Comparison of ENCODE assay signal across 13 cellular contexts in the genomic region with DNA sequence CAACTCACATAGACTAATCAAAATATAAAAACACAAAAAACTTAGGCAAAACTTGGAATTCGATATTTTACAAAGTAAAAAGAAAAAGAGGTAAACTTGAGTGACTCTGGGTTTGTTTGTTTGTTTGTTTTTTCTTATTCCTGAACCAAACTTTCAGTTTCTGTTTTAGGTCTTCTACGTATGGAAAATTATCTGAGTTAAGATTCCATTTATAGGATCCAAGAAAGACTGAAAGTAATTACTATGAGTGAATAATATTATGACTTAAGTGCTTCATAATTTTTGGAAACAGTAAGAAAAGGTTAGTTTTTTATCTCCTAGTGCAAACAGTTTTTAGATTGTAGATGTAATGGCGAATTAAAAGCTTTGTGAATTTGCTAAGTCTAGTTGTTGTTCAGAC. TPM values are rescaled to one million over a fixed set of nuclear protein-coding genes. Genes with fewer than 3 reads are reported as not detected.
DNase-seq lines count a peak whose midpoint lies in the region; ATAC-seq and TF ChIP-seq lines count a peak whose summit lies in the region.
"Had no signal": no experiment of that assay in that cellular context is flagged by ENCODE, and none has a peak within 500 bp of the region (broad histone marks: within the 10 kb centered on the region; RNA-seq: fewer than 3 reads in every experiment).

No MANE protein-coding gene starts in this region.

- TF ChIP-seq CTCF in MCF 10A (IDR thresholded peaks at IDR 0.05; ENCODE audit: unreplicated experiment) (no peak), mammary epithelial cell (conservative IDR thresholded peaks at IDR 0.05 in 1 of 2, IDR thresholded peaks at IDR 0.05 in 1 of 2; ENCODE audit: extremely low read depth in 1 of 2, insufficient read depth in 1 of 2, low read depth in 1 of 2, low read length in 2 of 2) (no peak), gastroesophageal sphincter (IDR thresholded peaks at IDR 0.05) (no peak), thoracic aorta (IDR thresholded peaks at IDR 0.05) (no peak)

- H3K36me3 ChIP-seq in mammary epithelial cell (ENCODE audit: insufficient read depth, low read length): no peaks in the 10 kb centered on the region
- no peaks in the 10 kb centered on the region for H3K36me3 ChIP-seq in gastroesophageal sphincter
- H3K36me3 ChIP-seq in thoracic aorta: no peaks in the 10 kb centered on the region
- H3K36me3 ChIP-seq: SJCRH30 had no signal

- in situ Hi-C loops in mammary epithelial cell (cut with MboI; ENCODE audit: low sequenced_read_pairs in 2 of 2): no loop called here

- peaks cover 7% of the 10 kb centered on the region for H3K4me1 Mint-ChIP-seq in MCF 10A (ENCODE audit: insufficient read depth, unreplicated experiment)
- peaks cover 49% of the 10 kb centered on the region for H3K4me1 Mint-ChIP-seq in T-helper 1 cell treated with Interleukin-12 subunit alpha and Interleukin-12 subunit beta and Interleukin-4 antibody, amounts not matched to agents 30 μg/mL and 1 μg/mL, for 36 hours (ENCODE audit: low read depth)

- no peak overlapping the region for H2AFZ ChIP-seq in mammary epithelial cell (ENCODE audit: low read depth, low read length)

- H3K4me2 ChIP-seq in mammary epithelial cell (ENCODE audit: insufficient read depth, low read depth, low read length): no peak overlapping the region

- TF ChIP-seq POLR2A in gastroesophageal sphincter (IDR thresholded peaks at IDR 0.05): no peak

- no peaks in the 10 kb centered on the region for H4K20me1 ChIP-seq in mammary epithelial cell (ENCODE audit: insufficient read depth, low read length)

- H3K27me3 ChIP-seq in mammary epithelial cell (ENCODE audit: insufficient read depth, low read length) (peaks cover 3% of the 10 kb centered on the region), gastroesophageal sphincter (no peaks in the 10 kb centered on the region), thoracic aorta (replicated peaks; ENCODE audit: insufficient read depth) (no peaks in the 10 kb centered on the region)
- H3K27me3 ChIP-seq: SJCRH30 had no signal

- POLR2A ChIA-PET in MCF 10A (lab: Yijun Ruan, JAX): interaction anchor here (1.0 to 1.9 kb wide), 2 partner anchors 10 to 13 kb away, joined by 4 to 7 read pairs; partner anchors contain the start of gene ST8SIA4

- no peaks in the 10 kb centered on the region for H3K27me3 Mint-ChIP-seq in MCF 10A (ENCODE audit: insufficient read depth, unreplicated experiment)
- H3K27me3 Mint-ChIP-seq in T-helper 1 cell treated with Interleukin-12 subunit alpha and Interleukin-12 subunit beta and Interleukin-4 antibody, amounts not matched to agents 30 μg/mL and 1 μg/mL, for 36 hours (ENCODE audit: low read depth): no peaks in the 10 kb centered on the region

- TF ChIP-seq EP300 in gastroesophageal sphincter (IDR thresholded peaks at IDR 0.05): no peak

- no peaks in the 10 kb centered on the region for H3K4me1 ChIP-seq in mammary epithelial cell (ENCODE audit: insufficient read depth, low read length)
- H3K4me1 ChIP-seq in gastroesophageal sphincter: no peaks in the 10 kb centered on the region
- H3K4me1 ChIP-seq in thoracic aorta (ENCODE audit: control insufficient read depth in 1 of 2, low read depth in 2 of 2): no peaks in the 10 kb centered on the region
- H3K4me1 ChIP-seq: SJCRH30 had no signal

- H3K4me3 ChIP-seq in mammary epithelial cell (replicated peaks in 1 of 3; ENCODE audit: insufficient read depth in 1 of 3, low read depth in 2 of 3, low read length in 3 of 3): no peak overlapping the region
- peak overlapping the region; percentile 1 to 17 for H3K4me3 ChIP-seq in gastroesophageal sphincter
- H3K4me3 ChIP-seq in thoracic aorta: peak overlapping the region; percentile 53
- H3K4me3 ChIP-seq: SJCRH30 had no signal

- WGBS in mammary epithelial cell (ENCODE audit: low coverage, missing lambda C conversion rate): 58% methylated on average over 3 of the region's 3 CpGs
- WGBS in gastroesophageal sphincter (ENCODE audit: low coverage in 1 of 2), 2 donors: 64 to 65% methylated on average over 3 of the region's 3 CpGs

- H3K4me3 Mint-ChIP-seq in MCF 10A (ENCODE audit: unreplicated experiment): peak overlapping the region; percentile 47
- peak overlapping the region; percentile 79 for H3K4me3 Mint-ChIP-seq in T-helper 1 cell treated with Interleukin-12 subunit alpha and Interleukin-12 subunit beta and Interleukin-4 antibody, amounts not matched to agents 30 μg/mL and 1 μg/mL, for 36 hours

- no peak for DNase-seq in MCF 10A (ENCODE audit: unreplicated experiment)
- no peak for DNase-seq in mammary epithelial cell
- no peak for DNase-seq in thoracic aorta (ENCODE audit: low spot score)
- no peak for DNase-seq in SKM-1 treated with dmso at 0.1 percent for 144 hours (lab: John Stamatoyannopoulos, UW; ENCODE audit: unreplicated experiment)
- DNase-seq in NCI-H226: no peak
- DNase-seq in activated CD8-positive, alpha-beta memory T cell treated with anti-CD3 and anti-CD28 coated beads for 24 hours: no peak
- DNase-seq: activated gamma-delta T cell; NCI-H1694 treated with DMSO at 0.1 percent for 48 hours; SJCRH30; stimulated activated CD4-positive, alpha-beta T cell treated with anti-CD3 and anti-CD28 coated beads, Interleukin-12 subunit alpha, Interleukin-12 subunit beta, amount 100 ng/mL, for 4 hours had no signal

- no TSS peak for BruUV-seq in MCF 10A (replicated peaks; lab: Mats Ljungman, UMichigan)
- no TSS peak for BruUV-seq in mammary epithelial cell (replicated peaks; lab: Mats Ljungman, UMichigan)

- H3K27ac Mint-ChIP-seq in MCF 10A (ENCODE audit: low read depth, unreplicated experiment): peak overlapping the region; percentile 85
- H3K27ac Mint-ChIP-seq in T-helper 1 cell treated with Interleukin-12 subunit alpha and Interleukin-12 subunit beta and Interleukin-4 antibody, amounts not matched to agents 30 μg/mL and 1 μg/mL, for 36 hours: peak overlapping the region; percentile 96

- CTCF ChIA-PET in MCF 10A (lab: Yijun Ruan, JAX): no interaction called here
- CTCF ChIA-PET in mammary epithelial cell (lab: Charles Lee; ENCODE audit: low non-redundant PET): no interaction called here

- H3K9me3 ChIP-seq in mammary epithelial cell (replicated peaks; ENCODE audit: insufficient read depth, low read length) (no peaks in the 10 kb centered on the region), gastroesophageal sphincter (no peaks in the 10 kb centered on the region), thoracic aorta (no peaks in the 10 kb centered on the region)
- H3K9me3 ChIP-seq: SJCRH30 had no signal

- H3K9me3 Mint-ChIP-seq in MCF 10A (ENCODE audit: unreplicated experiment): no peaks in the 10 kb centered on the region
- no peaks in the 10 kb centered on the region for H3K9me3 Mint-ChIP-seq in T-helper 1 cell treated with Interleukin-12 subunit alpha and Interleukin-12 subunit beta and Interleukin-4 antibody, amounts not matched to agents 30 μg/mL and 1 μg/mL, for 36 hours

- dilution Hi-C loops in mammary epithelial cell (cut with HindIII; ENCODE audit: low sequenced_read_pairs): no loop called here

- intact Hi-C loops in MCF 10A (cut with micrococcal nuclease) (no loop called here), mammary epithelial cell (cut with micrococcal nuclease) (no loop called here)

- no peaks in the 10 kb centered on the region for H3K79me2 ChIP-seq in mammary epithelial cell (ENCODE audit: insufficient read depth, low read length)

- no peak overlapping the region for H3K9ac ChIP-seq in mammary epithelial cell (ENCODE audit: insufficient read depth, low read length)

- H3K27ac ChIP-seq in mammary epithelial cell (ENCODE audit: insufficient read depth, low read depth, low read length) (no peak overlapping the region), gastroesophageal sphincter (no peak overlapping the region), thoracic aorta (no peak overlapping the region)
- H3K27ac ChIP-seq: SJCRH30 had no signal

- H3K36me3 Mint-ChIP-seq in MCF 10A (ENCODE audit: insufficient read depth, unreplicated experiment): no peaks in the 10 kb centered on the region
- H3K36me3 Mint-ChIP-seq in T-helper 1 cell treated with Interleukin-12 subunit alpha and Interleukin-12 subunit beta and Interleukin-4 antibody, amounts not matched to agents 30 μg/mL and 1 μg/mL, for 36 hours (ENCODE audit: low read depth): peaks cover 32% of the 10 kb centered on the region

- ATAC-seq in gastroesophageal sphincter: no peak
- ATAC-seq in thoracic aorta (ENCODE audit: insufficient number of reproducible peaks, low FRiP score, low read depth): no peak

RNA-seq across cellular contexts. Expression of gene ST8SIA4, which starts 13.2 kb away (rescaled TPM):
- total RNA-seq in MCF 10A (2022) (0.26 and 0.54 TPM in 2 replicates), mammary epithelial cell (under 1 TPM in 1 of 2 donors, not detected in 1; under 0.01 TPM), gastroesophageal sphincter (1 to 10 TPM; 1.1 to 3.9 (median 2.9) TPM), thoracic aorta (1 to 10 TPM; 7.0 to 9.0 TPM)
- not detected for polyA plus RNA-seq in mammary epithelial cell
- polyA minus RNA-seq in mammary epithelial cell: not detected
- polyA plus RNA-seq: BJ had no signal

Comparison
In these comparisons a context has a peak if more than half of its experiments do, and no peak if none do; other contexts are left out.
1. H3K4me3 ChIP-seq: peak in gastroesophageal sphincter (2 of 2) and thoracic aorta (single experiment); none in mammary epithelial cell (0 of 3).